Comparison of ENCODE assay signal across 17 cellular contexts in the genomic region with DNA sequence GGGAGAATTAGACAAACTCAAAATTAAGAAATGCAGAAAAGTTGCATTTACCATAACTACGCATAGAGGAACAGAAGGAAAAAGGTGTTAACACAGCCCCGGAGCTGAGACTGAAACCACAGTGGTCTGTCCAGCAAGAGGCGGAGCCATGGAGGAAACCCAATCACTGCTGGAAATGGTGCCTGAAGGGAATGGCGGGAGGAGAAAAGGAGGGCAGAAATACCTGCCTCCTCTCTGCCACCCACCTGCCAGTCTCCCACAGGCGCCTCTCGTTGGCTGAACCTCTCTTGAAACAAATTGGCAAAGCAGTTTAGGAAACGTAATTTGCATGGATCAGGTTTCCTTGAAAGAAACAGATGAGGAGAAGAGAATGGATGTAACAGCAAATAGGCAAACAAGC. TPM values are rescaled to one million over a fixed set of nuclear protein-coding genes. Genes with fewer than 3 reads are reported as not detected.
DNase-seq lines count a peak whose midpoint lies in the region; TF ChIP-seq lines count a peak whose summit lies in the region.
"Had no signal": no experiment of that assay in that cellular context is flagged by ENCODE, and none has a peak within 500 bp of the region (broad histone marks: within the 10 kb centered on the region; RNA-seq: fewer than 3 reads in every experiment).

No MANE protein-coding gene starts in this region.

- no peaks in the 10 kb centered on the region for H3K9me3 ChIP-seq in hepatocyte (ENCODE audit: low read depth)
- H3K9me3 ChIP-seq: uterus had no signal

- H3K36me3 ChIP-seq in hepatocyte (replicated peaks; ENCODE audit: insufficient read depth, low read depth): no peaks in the 10 kb centered on the region
- H3K36me3 ChIP-seq: uterus had no signal

- H3K4me3 ChIP-seq in hepatocyte: no peak overlapping the region

- no peaks in the 10 kb centered on the region for H4K20me1 ChIP-seq in hepatocyte (ENCODE audit: insufficient read depth, poor library complexity, severe bottlenecking)

- TF ChIP-seq CTCF in 22Rv1 (IDR thresholded peaks at IDR 0.05) (no peak), hepatocyte (IDR thresholded peaks at IDR 0.05; ENCODE audit: poor library complexity) (no peak)

- H3K27me3 ChIP-seq in hepatocyte: no peaks in the 10 kb centered on the region
- H3K27me3 ChIP-seq: uterus had no signal

- H3K79me2 ChIP-seq in hepatocyte: no peaks in the 10 kb centered on the region

- 41% methylated on average over 7 of the region's 7 CpGs for WGBS in hepatocyte (ENCODE audit: low lambda C conversion rate, missing lambda C conversion rate)

- no peaks in the 10 kb centered on the region for H3K9me2 ChIP-seq in hepatocyte (replicated peaks; ENCODE audit: insufficient read depth)

- H2AFZ ChIP-seq in hepatocyte: no peak overlapping the region

- DNase-seq in NCI-H1105 treated with DMSO at 0.1 percent for 48 hours (lab: John Stamatoyannopoulos, UW): peak; percentile 69
- DNase-seq in NCI-H774 (lab: John Stamatoyannopoulos, UW): peak; percentile 52
- no peak for DNase-seq in hepatocyte (ENCODE audit: low spot score)
- DNase-seq in epidermal melanocyte (ENCODE audit: insufficient read length, low spot score): no peak
- no peak for DNase-seq in midbrain (lab: John Stamatoyannopoulos, UW)
- no peak for DNase-seq in inferior parietal cortex (ENCODE audit: extremely low spot score)
- DNase-seq in NCI-H187 treated with DMSO at 0.1 percent for 48 hours (lab: John Stamatoyannopoulos, UW): no peak
- DNase-seq: activated B cell treated with CpG ODN at 0.5 μM for 24 hours; activated naive CD4-positive, alpha-beta T cell treated with anti-CD3 and anti-CD28 coated beads, Interleukin-2, amount 10 ng/mL, durations not matched to agents 7 days and 5 days; Calu3; effector CD8-positive, alpha-beta T cell; NCI-H187; stimulated activated naive B cell treated with anti-CD40 and anti-IgM and Interleukin-4, amounts not matched to agents 10 μg/mL and 1 μg/mL and 100 μg/mL, for 72 hours; uterus had no signal

- peak overlapping the region; percentile 53 for H3K4me2 ChIP-seq in hepatocyte

- H3K27ac ChIP-seq in 22Rv1 (peak overlapping the region; percentile 19; the same call in 1 of the 2 replicates), hepatocyte (no peak overlapping the region)
- H3K27ac ChIP-seq: uterus had no signal

- H3K4me1 ChIP-seq in hepatocyte (ENCODE audit: insufficient read depth): no peaks in the 10 kb centered on the region
- H3K4me1 ChIP-seq: uterus had no signal

RNA-seq across cellular contexts. Expression of gene PRKACG, which starts 9.7 kb away (rescaled TPM):
- total RNA-seq in hepatocyte: not detected in 2 replicates
- not detected in 2 replicates for polyA plus RNA-seq in hepatocyte
- total RNA-seq: activated B cell treated with CpG ODN at 0.5 μM for 24 hours, Calu3, neural crest cell, uterus had no signal
- polyA plus RNA-seq: AG04450 had no signal

RNA-seq across cellular contexts. Expression of gene FXN, which starts 11.9 kb away (rescaled TPM):
- 12.2 and 13.2 TPM in 2 replicates for total RNA-seq in hepatocyte
- polyA plus RNA-seq in hepatocyte: 27.3 and 31.5 TPM in 2 replicates

Comparison
In these comparisons a context has a peak if more than half of its experiments do, and no peak if none do; other contexts are left out.
1. DNase-seq: peak in NCI-H1105 treated with DMSO at 0.1 percent for 48 hours (single experiment) and NCI-H774 (single experiment); none in hepatocyte (single experiment), epidermal melanocyte (single experiment), midbrain (single experiment), inferior parietal cortex (single experiment) and NCI-H187 treated with DMSO at 0.1 percent for 48 hours (single experiment).